ENCODE assay signal across 8 cellular contexts in genomic region chr6:138105880-138106664, GRCh38.
DNase-seq lines count a peak whose midpoint lies in the region; ATAC-seq lines count a peak whose summit lies in the region.

No MANE protein-coding gene starts in this region.

- peak overlapping the region; percentile 82 for H3K27ac Mint-ChIP-seq in central memory CD8-positive, alpha-beta T cell (ENCODE audit: low read depth)
- H3K27ac Mint-ChIP-seq in memory B cell = no peak overlapping the region

- peaks cover 7% of the 10 kb centered on the region for H3K36me3 Mint-ChIP-seq in central memory CD8-positive, alpha-beta T cell (ENCODE audit: insufficient read depth)
- H3K36me3 Mint-ChIP-seq in memory B cell = no peaks in the 10 kb centered on the region

- peak; percentile 16 for DNase-seq in DMS153 (lab: John Stamatoyannopoulos, UW)
- DNase-seq in NCI-H1694 (lab: John Stamatoyannopoulos, UW) = peak; percentile 8
- no peak for DNase-seq in central memory CD8-positive, alpha-beta T cell (ENCODE audit: low spot score in 2 of 2)
- DNase-seq in memory B cell (ENCODE audit: low spot score in 2 of 2) = no peak
- DNase-seq in Kasumi-1 (lab: John Stamatoyannopoulos, UW) = no peak

- ATAC-seq in central memory CD8-positive, alpha-beta T cell (replicated peaks; ENCODE audit: extremely low read depth, poor library complexity, severe bottlenecking) = no peak
- ATAC-seq in memory B cell (ENCODE audit: low read depth) = no peak
- no peak for ATAC-seq in GM21737 (IDR thresholded peaks at IDR 0.05; ENCODE audit: unreplicated experiment)
- ATAC-seq in activated CD4-positive, CD25-positive, alpha-beta regulatory T cell treated with anti-CD3 and anti-CD28 coated beads, Interleukin-2, amount 50 U/mL, for 24 hours = no peak
- ATAC-seq in GM18502 (IDR thresholded peaks at IDR 0.05; ENCODE audit: poor library complexity, unreplicated experiment) = no peak

- peak overlapping the region; percentile 94 for H3K4me3 Mint-ChIP-seq in central memory CD8-positive, alpha-beta T cell
- H3K4me3 Mint-ChIP-seq in memory B cell = peak overlapping the region; percentile 21

- peaks cover 15% of the 10 kb centered on the region for H3K27me3 Mint-ChIP-seq in central memory CD8-positive, alpha-beta T cell
- peaks cover 22% of the 10 kb centered on the region for H3K27me3 Mint-ChIP-seq in memory B cell

- H3K9me3 Mint-ChIP-seq in central memory CD8-positive, alpha-beta T cell = no peaks in the 10 kb centered on the region
- H3K9me3 Mint-ChIP-seq in memory B cell = no peaks in the 10 kb centered on the region

- H3K4me1 Mint-ChIP-seq in central memory CD8-positive, alpha-beta T cell = peaks cover 26% of the 10 kb centered on the region
- H3K4me1 Mint-ChIP-seq in memory B cell = peaks cover 17% of the 10 kb centered on the region

Comparison
In these comparisons a context has a peak if more than half of its experiments do, and no peak if none do; other contexts are left out.
1. DNase-seq: peak in DMS153 (single experiment) and NCI-H1694 (single experiment); none in central memory CD8-positive, alpha-beta T cell (0 of 2), memory B cell (0 of 2) and Kasumi-1 (0 of 2).